In genomic region chr11:48341466-48341865, GRCh38 we compare ENCODE assay signal across 1 cellular context.
TF ChIP-seq lines count a peak whose summit lies in the region.

No MANE protein-coding gene starts in this region.

TF ChIP-seq in HepG2, 621 proteins besides CTCF, POLR2A, EP300 and RAD21:
- TF ChIP-seq LCORL (IDR thresholded peaks at IDR 0.05) = peak; percentile 90
- no peak for TF ChIP-seq LCORL (CRISPR knock-in tag; IDR thresholded peaks at IDR 0.05)
- TF ChIP-seq ZNF558 (CRISPR knock-in tag; IDR thresholded peaks at IDR 0.05; ENCODE audit: borderline replicate concordance) = no peak
